24 cellular contexts compared by ENCODE assay signal in genomic region chr14:52360831-52361230, GRCh38. TPM values are rescaled to one million over a fixed set of nuclear protein-coding genes. Genes with fewer than 3 reads are reported as not detected.
DNase-seq lines count a peak whose midpoint lies in the region; ATAC-seq, FAIRE-seq and TF ChIP-seq lines count a peak whose summit lies in the region.
"Had no signal": no experiment of that assay in that cellular context is flagged by ENCODE, and none has a peak within 500 bp of the region (broad histone marks: within the 10 kb centered on the region; RNA-seq: fewer than 3 reads in every experiment).

No MANE protein-coding gene starts in this region.

- peak overlapping the region in 2 of 3 experiments; percentile 13 to 23 for H3K27ac Mint-ChIP-seq in nephron
- H3K27ac Mint-ChIP-seq: activated T-helper 17 cell treated with anti-CD3 and anti-CD28 coated beads, Interleukin-2, amount 50 U/mL, for 72 hours; type B pancreatic cell had no signal

- ATAC-seq in heart left ventricle, result peak in 3 of 4 donors; percentile 2 to 63 (median 41)
- ATAC-seq: A549; activated T-helper 17 cell treated with anti-CD3 and anti-CD28 coated beads, Interleukin-2, amount 50 U/mL, for 72 hours; GM12878; naive thymus-derived CD8-positive, alpha-beta T cell had no signal

- no peaks in the 10 kb centered on the region for H3K36me3 Mint-ChIP-seq in nephron (ENCODE audit: low read depth)
- H3K36me3 Mint-ChIP-seq: CD4-positive, alpha-beta memory T cell; naive thymus-derived CD8-positive, alpha-beta T cell; type B pancreatic cell had no signal

- WGBS in mammary epithelial cell (ENCODE audit: low coverage, missing lambda C conversion rate), result 97% methylated on average over 4 of the region's 4 CpGs
- 27 to 38% (median 33%) methylated on average over 4 of the region's 4 CpGs for WGBS in heart left ventricle, 4 donors

- H3K4me3 Mint-ChIP-seq in nephron, result no peak overlapping the region
- H3K4me3 Mint-ChIP-seq: activated T-helper 17 cell treated with anti-CD3 and anti-CD28 coated beads, Interleukin-2, amount 50 U/mL, for 72 hours; CD4-positive, alpha-beta memory T cell; naive thymus-derived CD8-positive, alpha-beta T cell; type B pancreatic cell had no signal

- CTCF ChIA-PET in mammary epithelial cell (lab: Charles Lee; ENCODE audit: low non-redundant PET), result no interaction called here

- no peak overlapping the region for H3K4me2 ChIP-seq in mammary epithelial cell (ENCODE audit: insufficient read depth, low read depth, low read length)
- H3K4me2 ChIP-seq: A549 had no signal

- no peaks in the 10 kb centered on the region for H3K9me3 Mint-ChIP-seq in nephron
- H3K9me3 Mint-ChIP-seq: CD4-positive, alpha-beta memory T cell; naive thymus-derived CD8-positive, alpha-beta T cell; type B pancreatic cell had no signal

- H2AFZ ChIP-seq in mammary epithelial cell (ENCODE audit: low read depth, low read length), result peak overlapping the region; percentile 77

- H3K4me1 Mint-ChIP-seq in nephron, result peaks cover 36% of the 10 kb centered on the region
- H3K4me1 Mint-ChIP-seq: activated T-helper 17 cell treated with anti-CD3 and anti-CD28 coated beads, Interleukin-2, amount 50 U/mL, for 72 hours had no signal

- H3K4me1 ChIP-seq in mammary epithelial cell (ENCODE audit: insufficient read depth, low read length) (peaks cover 4% of the 10 kb centered on the region), breast epithelium (no peaks in the 10 kb centered on the region), heart left ventricle (peaks cover 0 to 21% (median 2%) of the 10 kb centered on the region in 12 donors), HAP-1 (no peaks in the 10 kb centered on the region)

- TF ChIP-seq CTCF in mammary epithelial cell (conservative IDR thresholded peaks at IDR 0.05 in 1 of 2, IDR thresholded peaks at IDR 0.05 in 1 of 2; ENCODE audit: extremely low read depth in 1 of 2, insufficient read depth in 1 of 2, low read depth in 1 of 2, low read length in 2 of 2) (no peak), breast epithelium (IDR thresholded peaks at IDR 0.05) (no peak), heart left ventricle (IDR thresholded peaks at IDR 0.05) (no peak), nephron (IDR thresholded peaks at IDR 0.05; ENCODE audit: unreplicated experiment in 3 of 3) (no peak)

- in situ Hi-C loops in mammary epithelial cell (cut with MboI; ENCODE audit: low sequenced_read_pairs in 2 of 2), result no loop called here
- in situ Hi-C loops in HAP-1 (cut with MboI; ENCODE audit: low sequenced_read_pairs), result no loop called here

- no peak overlapping the region for H3K4me3 ChIP-seq in mammary epithelial cell (replicated peaks in 1 of 3; ENCODE audit: insufficient read depth in 1 of 3, low read depth in 2 of 3, low read length in 3 of 3)
- H3K4me3 ChIP-seq in breast epithelium, result no peak overlapping the region
- no peak overlapping the region for H3K4me3 ChIP-seq in heart left ventricle
- H3K4me3 ChIP-seq in HAP-1, result no peak overlapping the region
- H3K4me3 ChIP-seq: A549, GM12878, heart right ventricle had no signal

- BruUV-seq in mammary epithelial cell (replicated peaks; lab: Mats Ljungman, UMichigan), result no TSS peak

- H3K36me3 ChIP-seq in mammary epithelial cell (ENCODE audit: insufficient read depth, low read length) (no peaks in the 10 kb centered on the region), breast epithelium (no peaks in the 10 kb centered on the region), heart left ventricle (no peaks in the 10 kb centered on the region), HAP-1 (replicated peaks) (no peaks in the 10 kb centered on the region)
- H3K36me3 ChIP-seq: heart right ventricle had no signal

- DNase-seq in mammary epithelial cell (no peak), breast epithelium (ENCODE audit: low spot score in 2 of 2) (no peak), heart left ventricle (peak in 1 of 5 donors; percentile 32), urothelium cell line (ENCODE audit: low spot score) (no peak), GF-D8 (lab: John Stamatoyannopoulos, UW) (no peak), foreskin melanocyte (no peak), HAP-1 (ENCODE audit: low spot score in 2 of 2) (no peak)
- DNase-seq: amygdala; CD4-positive, alpha-beta memory T cell; heart right ventricle; MV-4-11; naive thymus-derived CD8-positive, alpha-beta T cell; NCI-H2107; NCI-H82; retina; stimulated activated CD4-positive, alpha-beta T cell treated with anti-CD3 and anti-CD28 coated beads, Interleukin-4, amount 100 ng/mL, for 4 hours; SW 1271 had no signal

- intact Hi-C loops in mammary epithelial cell (cut with micrococcal nuclease), result no loop called here
- intact Hi-C loops in breast epithelium (cut with DNase I; ENCODE audit: low total_unique reads), result no loop called here
- intact Hi-C loops in heart left ventricle (cut with DNase I), result no loop called here

- TF ChIP-seq POLR2A in breast epithelium (IDR thresholded peaks at IDR 0.05), result no peak
- TF ChIP-seq POLR2A in heart left ventricle (IDR thresholded peaks at IDR 0.05), result no peak

- no peaks in the 10 kb centered on the region for H3K79me2 ChIP-seq in mammary epithelial cell (ENCODE audit: insufficient read depth, low read length)

- H3K9me3 ChIP-seq in mammary epithelial cell (replicated peaks; ENCODE audit: insufficient read depth, low read length) (no peaks in the 10 kb centered on the region), breast epithelium (no peaks in the 10 kb centered on the region), heart left ventricle (no peaks in the 10 kb centered on the region), HAP-1 (no peaks in the 10 kb centered on the region)
- H3K9me3 ChIP-seq: A549, heart right ventricle had no signal

- no peaks in the 10 kb centered on the region for H4K20me1 ChIP-seq in mammary epithelial cell (ENCODE audit: insufficient read depth, low read length)

- H3K27me3 ChIP-seq in mammary epithelial cell (ENCODE audit: insufficient read depth, low read length) (no peaks in the 10 kb centered on the region), breast epithelium (no peaks in the 10 kb centered on the region), heart left ventricle (peaks cover 0 to 20% (median 0%) of the 10 kb centered on the region in 9 donors), HAP-1 (ENCODE audit: low read depth) (no peaks in the 10 kb centered on the region)

- dilution Hi-C loops in mammary epithelial cell (cut with HindIII; ENCODE audit: low sequenced_read_pairs), result no loop called here

- H3K27ac ChIP-seq in mammary epithelial cell (ENCODE audit: insufficient read depth, low read depth, low read length) (no peak overlapping the region), breast epithelium (peak overlapping the region in 1 of 2 donors; percentile 26), heart left ventricle (peak overlapping the region in 4 of 12 donors; percentile 9 to 48 (median 32))
- H3K27ac ChIP-seq: epithelial cell of prostate had no signal

- no peaks in the 10 kb centered on the region for H3K27me3 Mint-ChIP-seq in nephron (ENCODE audit: low read depth)
- H3K27me3 Mint-ChIP-seq: activated T-helper 17 cell treated with anti-CD3 and anti-CD28 coated beads, Interleukin-2, amount 50 U/mL, for 72 hours; CD4-positive, alpha-beta memory T cell; type B pancreatic cell had no signal

- no peak overlapping the region for H3K9ac ChIP-seq in mammary epithelial cell (ENCODE audit: insufficient read depth, low read length)

- FAIRE-seq in urothelium cell line (lab: Jason Lieb, UNC), result peak; percentile 40
- FAIRE-seq: GM12878, RCC 7860 had no signal

RNA-seq across cellular contexts. Expression of gene PTGER2, which starts 46.7 kb away (rescaled TPM):
- total RNA-seq in mammary epithelial cell (1 to 10 TPM in 1 of 2 donors, under 1 TPM in 1; 0.49 to 2.8 TPM), breast epithelium (1 to 10 TPM; 1.8 to 5.9 (median 4.9) TPM), heart left ventricle (1 to 10 TPM in 3 of 9 donors, under 1 TPM in 6; 0.15 to 4.1 (median 0.72) TPM)
- polyA plus RNA-seq in mammary epithelial cell (4.2 TPM), heart left ventricle (under 1 TPM; 0.27 to 0.60 TPM)
- polyA minus RNA-seq in mammary epithelial cell, result 2.6 TPM
